ENCODE assay signal across 22 cellular contexts in genomic region chr7:46029111-46029704, GRCh38.
"Had no signal": no experiment of that assay in that cellular context is flagged by ENCODE, and none has a peak within 500 bp of the region (broad histone marks: within the 10 kb centered on the region; RNA-seq: fewer than 3 reads in every experiment).

No MANE protein-coding gene starts in this region.

- H3K27ac Mint-ChIP-seq: mesothelial cell of epicardium; nephron; stimulated activated naive CD8-positive, alpha-beta T cell treated with anti-CD3 and anti-CD28 coated beads, Interleukin-15, Interleukin-2, amounts not matched to agents 100 ng/mL and 50 ng/mL, for 24 hours had no signal

- H3K27me3 Mint-ChIP-seq: stimulated activated naive CD8-positive, alpha-beta T cell treated with anti-CD3 and anti-CD28 coated beads, Interleukin-15, Interleukin-2, amounts not matched to agents 100 ng/mL and 50 ng/mL, for 24 hours had no signal

- ATAC-seq: lower lobe of right lung, right cardiac atrium had no signal

- H3K4me3 Mint-ChIP-seq: mesothelial cell of epicardium; nephron; stimulated activated naive CD8-positive, alpha-beta T cell treated with anti-CD3 and anti-CD28 coated beads, Interleukin-15, Interleukin-2, amounts not matched to agents 100 ng/mL and 50 ng/mL, for 24 hours had no signal

- DNase-seq: activated CD4-positive, alpha-beta T cell treated with anti-CD3 and anti-CD28 coated beads for 1 hour; activated CD8-positive, alpha-beta memory T cell treated with anti-CD3 and anti-CD28 coated beads for 24 hours; activated CD8-positive, alpha-beta memory T cell treated with anti-CD3 and anti-CD28 coated beads, Interleukin-2, amount 50 U/mL, for 48 hours; activated effector memory CD4-positive, alpha-beta T cell treated with Interleukin-2 at 50 U/mL for 16 hours; activated naive CD4-positive, alpha-beta T cell treated with anti-CD3 and anti-CD28 coated beads, Interleukin-2, amount 50 U/mL, for 16 hours; activated T-cell treated with anti-CD3 and anti-CD28 coated beads, Interleukin-2, amount 50 U/mL, for 48 hours; cerebellar nuclear complex; effector CD4-positive, alpha-beta T cell; lower lobe of right lung; right cardiac atrium; stimulated activated CD4-positive, alpha-beta T cell treated with anti-CD3 and anti-CD28 coated beads, Interleukin-15, amount 100 ng/mL, for 24 hours; stimulated activated CD4-positive, alpha-beta T cell treated with anti-CD3 and anti-CD28 coated beads, Interleukin-2, amount 100 ng/mL, for 48 hours; T-helper 2 cell; uterus had no signal

- H3K9me3 Mint-ChIP-seq: stimulated activated naive CD8-positive, alpha-beta T cell treated with anti-CD3 and anti-CD28 coated beads, Interleukin-15, Interleukin-2, amounts not matched to agents 100 ng/mL and 50 ng/mL, for 24 hours had no signal

- H3K4me3 ChIP-seq: ascending aorta, breast epithelium, lower lobe of right lung, prostate gland, skin epidermis, tibial nerve, uterus had no signal
